Comparison of ENCODE assay signal across 8 cellular contexts in genomic region chrX:129932792-129933321, GRCh38. TPM values are rescaled to one million over a fixed set of nuclear protein-coding genes. Genes with fewer than 3 reads are reported as not detected.
A peak's percentile ranks its signal among the peaks of the same experiment; 100 is the strongest.
DNase-seq lines count a peak whose midpoint lies in the region; ATAC-seq, FAIRE-seq and TF ChIP-seq lines count a peak whose summit lies in the region.

No MANE protein-coding gene starts in this region.

- H3K4me2 ChIP-seq in osteoblast (ENCODE audit: insufficient read depth, low read length) = peak overlapping the region; percentile 39

- H3K4me1 ChIP-seq in esophagus muscularis mucosa (peaks cover 0 to 12% (median 3%) of the 10 kb centered on the region in 4 donors), osteoblast (ENCODE audit: insufficient read depth, low read length) (no peaks in the 10 kb centered on the region)

- H4K20me1 ChIP-seq in osteoblast (ENCODE audit: insufficient read depth, low read length) = no peaks in the 10 kb centered on the region

- H3K4me3 ChIP-seq in esophagus muscularis mucosa (peak overlapping the region; percentile 62 to 71 (median 62)), osteoblast (ENCODE audit: insufficient read depth, low read length) (peak overlapping the region; percentile 22)

- H3K9me3 ChIP-seq in esophagus muscularis mucosa (no peaks in the 10 kb centered on the region), osteoblast (ENCODE audit: low read depth, low read length) (no peaks in the 10 kb centered on the region)

- DNase-seq in COLO668 (lab: John Stamatoyannopoulos, UW; ENCODE audit: unreplicated experiment) = peak; percentile 16
- peak; percentile 4 for DNase-seq in RPMI7951 (ENCODE audit: low read depth)
- no peak for DNase-seq in esophagus muscularis mucosa (ENCODE audit: extremely low spot score)
- peak; percentile 71 for DNase-seq in osteoblast (ENCODE audit: insufficient read length, low spot score, missing footprints)
- no peak for DNase-seq in NAMALWA (ENCODE audit: low spot score)
- DNase-seq in occipital lobe (lab: John Stamatoyannopoulos, UW) = no peak
- DNase-seq in frontal cortex (ENCODE audit: low spot score in 2 of 2) = no peak

- TF ChIP-seq CTCF in esophagus muscularis mucosa (IDR thresholded peaks at IDR 0.05) = no peak
- TF ChIP-seq CTCF in osteoblast (IDR thresholded peaks at IDR 0.05; ENCODE audit: extremely low read depth, low read depth, low read length) = no peak

- WGBS in esophagus muscularis mucosa = 45% methylated on average over 46 of the region's 50 CpGs

- H3K27me3 ChIP-seq in esophagus muscularis mucosa (no peaks in the 10 kb centered on the region), osteoblast (ENCODE audit: insufficient read depth, low read length) (peaks cover 18% of the 10 kb centered on the region)

- H2AFZ ChIP-seq in osteoblast (ENCODE audit: low read length) = no peak overlapping the region

- peaks cover 0 to 11% (median 2%) of the 10 kb centered on the region in 4 donors for H3K36me3 ChIP-seq in esophagus muscularis mucosa
- peaks cover 3% of the 10 kb centered on the region for H3K36me3 ChIP-seq in osteoblast (ENCODE audit: insufficient read depth, low read length)

- TF ChIP-seq EP300 in esophagus muscularis mucosa (IDR thresholded peaks at IDR 0.05) = no peak

- H3K27ac ChIP-seq in esophagus muscularis mucosa (replicated peaks in 1 of 4) (peak overlapping the region; percentile 85 to 90 (median 86)), osteoblast (ENCODE audit: low read depth, low read length) (no peak overlapping the region)

- intact Hi-C loops in esophagus muscularis mucosa (cut with DNase I) = loop anchor here (5.0 kb wide), 1 partner anchor 49 kb away; the partner anchor contains the start of gene BCORL1

- peak; percentile 4 for ATAC-seq in GM21515 (IDR thresholded peaks at IDR 0.05; ENCODE audit: unreplicated experiment)

- H3K79me2 ChIP-seq in osteoblast (ENCODE audit: insufficient read depth, low read length) = no peaks in the 10 kb centered on the region

- FAIRE-seq in frontal cortex (lab: Jason Lieb, UNC) = no peak

- no peak for TF ChIP-seq POLR2A in esophagus muscularis mucosa (IDR thresholded peaks at IDR 0.05; ENCODE audit: low read depth)

RNA-seq across cellular contexts. Expression of gene UTP14A, which starts 26.9 kb away (rescaled TPM):
- total RNA-seq in RPMI7951 (2014; rRNA removed; shearing (Covaris generic)) = 16.5 and 17.0 TPM in 2 replicates
- 10 to 100 TPM in 3 of 4 donors, 1 to 10 TPM in 1; 9.6 to 16.1 (median 13.5) TPM for total RNA-seq in esophagus muscularis mucosa
- total RNA-seq in osteoblast = 19.9 and 20.9 TPM in 2 replicates
- total RNA-seq in occipital lobe = 11.7 TPM
- total RNA-seq in frontal cortex = 11.0 TPM

RNA-seq across cellular contexts. Expression of gene BCORL1, which starts 49.6 kb away (rescaled TPM):
- 0.49 and 0.96 TPM in 2 replicates for total RNA-seq in RPMI7951 (2014; rRNA removed; shearing (Covaris generic))
- 10 to 100 TPM in 2 of 4 donors, 1 to 10 TPM in 2; 3.8 to 13.8 (median 10.5) TPM for total RNA-seq in esophagus muscularis mucosa
- 1.4 and 1.8 TPM in 2 replicates for total RNA-seq in osteoblast
- total RNA-seq in occipital lobe = 3.7 TPM
- 2.0 TPM for total RNA-seq in frontal cortex

Comparison
In these comparisons a context has a peak if more than half of its experiments do, and no peak if none do; other contexts are left out.
1. DNase-seq: peak in COLO668 (single experiment), RPMI7951 (single experiment) and osteoblast (single experiment); none in esophagus muscularis mucosa (single experiment), NAMALWA (single experiment), occipital lobe (single experiment) and frontal cortex (0 of 2).